ENCODE assay signal across 8 cellular contexts in genomic region chr2:95158441-95158840, GRCh38. TPM values are rescaled to one million over a fixed set of nuclear protein-coding genes. Genes with fewer than 3 reads are reported as not detected.
DNase-seq lines count a peak whose midpoint lies in the region; ATAC-seq and TF ChIP-seq lines count a peak whose summit lies in the region.

No MANE protein-coding gene starts in this region.

- ATAC-seq in activated T-cell treated with anti-CD3 and anti-CD28 coated beads, Interleukin-2, amount 50 U/mL, for 4 hours: no peak
- ATAC-seq in lower lobe of right lung (no peak), HG03565 (IDR thresholded peaks at IDR 0.05; ENCODE audit: unreplicated experiment) (no peak), GM19324 (IDR thresholded peaks at IDR 0.05; ENCODE audit: low FRiP score, unreplicated experiment) (no peak), HG03354 (IDR thresholded peaks at IDR 0.05; ENCODE audit: poor library complexity, severe bottlenecking, unreplicated experiment) (no peak)

- no peak for TF ChIP-seq EP300 in transverse colon (IDR thresholded peaks at IDR 0.05; ENCODE audit: low read depth)

- peaks cover 28% of the 10 kb centered on the region for H3K9me3 Mint-ChIP-seq in activated T-cell treated with anti-CD3 and anti-CD28 coated beads, Interleukin-2, amount 50 U/mL, for 4 hours

- H3K27me3 Mint-ChIP-seq in activated T-cell treated with anti-CD3 and anti-CD28 coated beads, Interleukin-2, amount 50 U/mL, for 4 hours (ENCODE audit: low read depth): no peaks in the 10 kb centered on the region

- in situ Hi-C loops in brain microvascular endothelial cell (cut with HindIII; ENCODE audit: low pct_ligation_motif_present, low sequenced_read_pairs): no loop called here
- in situ Hi-C loops in transverse colon (cut with MboI; ENCODE audit: low pct_ligation_motif_present in 1 of 4, low pct_unique_long_range_greater_than_20kb in 1 of 4, low sequenced_read_pairs in 3 of 4): no loop called here

- WGBS in transverse colon (ENCODE audit: low coverage in 1 of 2), 2 donors: 69% methylated on average over 10 of the region's 10 CpGs; no CpG with 5 or more reads in 1 of the 2 donors

- no peaks in the 10 kb centered on the region for H3K27me3 ChIP-seq in brain microvascular endothelial cell (replicated peaks)
- no peaks in the 10 kb centered on the region for H3K27me3 ChIP-seq in lower lobe of right lung (ENCODE audit: low read depth)
- H3K27me3 ChIP-seq in transverse colon: no peaks in the 10 kb centered on the region

- peak overlapping the region; percentile 78 for H3K4me3 Mint-ChIP-seq in activated T-cell treated with anti-CD3 and anti-CD28 coated beads, Interleukin-2, amount 50 U/mL, for 4 hours

- H3K27ac ChIP-seq in brain microvascular endothelial cell (no peak overlapping the region), lower lobe of right lung (peak overlapping the region; percentile 80), transverse colon (peak overlapping the region; percentile 67 to 89 (median 84))

- H3K4me3 ChIP-seq in brain microvascular endothelial cell (ENCODE audit: low read depth, low read length) (peak overlapping the region; percentile 74), lower lobe of right lung (peak overlapping the region; percentile 83), transverse colon (peak overlapping the region; percentile 55 to 90 (median 71))

- no peak for DNase-seq in activated T-cell treated with anti-CD3 and anti-CD28 coated beads, Interleukin-2, amount 50 U/mL, for 4 hours
- no peak for DNase-seq in activated T-cell treated with anti-CD3 and anti-CD28 coated beads for 4 hours
- DNase-seq in brain microvascular endothelial cell: no peak
- no peak for DNase-seq in lower lobe of right lung
- peak; percentile 25 for DNase-seq in transverse colon

- H3K9me3 ChIP-seq in lower lobe of right lung (no peaks in the 10 kb centered on the region), transverse colon (peaks cover 4 to 7% of the 10 kb centered on the region in 2 donors)

- intact Hi-C loops in lower lobe of right lung (cut with DNase I): no loop called here
- intact Hi-C loops in transverse colon (cut with DNase I; ENCODE audit: low total_unique reads): no loop called here

- H3K36me3 ChIP-seq in brain microvascular endothelial cell (replicated peaks) (peaks cover 11% of the 10 kb centered on the region), lower lobe of right lung (peaks cover 13% of the 10 kb centered on the region), transverse colon (peaks cover 0 to 30% (median 13%) of the 10 kb centered on the region in 4 donors)

- peak; percentile 22 for TF ChIP-seq POLR2A in transverse colon (IDR thresholded peaks at IDR 0.05)

- H3K4me1 ChIP-seq in lower lobe of right lung: peaks cover 9% of the 10 kb centered on the region
- peaks cover 8 to 13% (median 11%) of the 10 kb centered on the region in 4 donors for H3K4me1 ChIP-seq in transverse colon

- H3K36me3 Mint-ChIP-seq in activated T-cell treated with anti-CD3 and anti-CD28 coated beads, Interleukin-2, amount 50 U/mL, for 4 hours (ENCODE audit: insufficient read depth): peaks cover 31% of the 10 kb centered on the region

- TF ChIP-seq CTCF in brain microvascular endothelial cell (IDR thresholded peaks at IDR 0.05; ENCODE audit: low read depth, low read length, missing control alignments): no peak
- TF ChIP-seq CTCF in lower lobe of right lung (IDR thresholded peaks at IDR 0.05): no peak
- no peak for TF ChIP-seq CTCF in transverse colon (IDR thresholded peaks at IDR 0.05)

- peaks cover 9% of the 10 kb centered on the region for H3K4me1 Mint-ChIP-seq in activated T-cell treated with anti-CD3 and anti-CD28 coated beads, Interleukin-2, amount 50 U/mL, for 4 hours (ENCODE audit: low read depth)

RNA-seq across cellular contexts. Expression of gene ZNF514, which starts 1.2 kb away (rescaled TPM):
- total RNA-seq in activated T-cell treated with anti-CD3 and anti-CD28 coated beads, Interleukin-2, amount 50 U/mL, for 4 hours: 1 to 10 TPM; 4.9 to 6.7 (median 5.7) TPM
- total RNA-seq in lower lobe of right lung (19.9 TPM), transverse colon (10 to 100 TPM in 3 of 4 donors, 1 to 10 TPM in 1; 8.6 to 22.9 (median 15.7) TPM)

RNA-seq across cellular contexts. Expression of gene ZNF2, which starts 7.2 kb away (rescaled TPM):
- 1 to 10 TPM; 2.0 to 3.2 (median 2.1) TPM for total RNA-seq in activated T-cell treated with anti-CD3 and anti-CD28 coated beads, Interleukin-2, amount 50 U/mL, for 4 hours
- total RNA-seq in lower lobe of right lung (4.1 TPM), transverse colon (1 to 10 TPM in 3 of 4 donors, under 1 TPM in 1; 0.20 to 4.1 (median 1.8) TPM)

RNA-seq across cellular contexts. Expression of gene MRPS5, which starts 36.8 kb away (rescaled TPM):
- total RNA-seq in activated T-cell treated with anti-CD3 and anti-CD28 coated beads, Interleukin-2, amount 50 U/mL, for 4 hours: 10 to 100 TPM; 67.4 to 71.8 (median 70.2) TPM
- total RNA-seq in lower lobe of right lung (51.9 TPM), transverse colon (100 to 1,000 TPM in 1 of 4 donors, 10 to 100 TPM in 3; 61.7 to 145 (median 77.2) TPM)

RNA-seq across cellular contexts. Expression of gene ZNF892, which starts 48.9 kb away (rescaled TPM):
- 1 to 10 TPM; 2.6 to 3.2 (median 2.9) TPM for total RNA-seq in activated T-cell treated with anti-CD3 and anti-CD28 coated beads, Interleukin-2, amount 50 U/mL, for 4 hours
- 3.9 TPM for total RNA-seq in lower lobe of right lung
- 1 to 10 TPM in 3 of 4 donors, not detected in 1; 3.4 to 6.8 (median 3.5) TPM for total RNA-seq in transverse colon
